In the genomic region with DNA sequence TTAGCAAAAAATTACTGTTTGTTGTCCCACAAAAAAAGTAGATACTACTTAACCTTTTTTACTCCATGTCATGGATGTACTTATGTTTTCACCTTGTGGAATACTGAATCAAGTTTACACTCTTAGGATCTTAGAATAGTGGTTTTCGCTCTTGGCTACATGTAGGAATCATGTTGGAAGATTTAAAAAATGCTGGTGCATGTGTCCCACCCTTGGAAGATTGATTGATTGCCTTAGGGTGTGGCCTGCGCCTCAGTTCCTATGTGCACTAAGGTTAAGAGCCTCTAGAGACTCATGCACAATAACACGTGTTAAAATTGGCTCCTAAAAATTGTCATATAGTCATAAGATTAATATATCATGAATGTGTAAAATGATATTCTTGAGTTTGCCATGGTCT, we compare ENCODE assay signal across 28 cellular contexts. TPM values are rescaled to one million over a fixed set of nuclear protein-coding genes. Genes with fewer than 3 reads are reported as not detected.
DNase-seq lines count a peak whose midpoint lies in the region; ATAC-seq and TF ChIP-seq lines count a peak whose summit lies in the region.
"Had no signal": no experiment of that assay in that cellular context is flagged by ENCODE, and none has a peak within 500 bp of the region (broad histone marks: within the 10 kb centered on the region; RNA-seq: fewer than 3 reads in every experiment).

No MANE protein-coding gene starts in this region.

- H3F3A ChIP-seq in SU-DHL-6 (ENCODE audit: insufficient read depth): peaks cover 16% of the 10 kb centered on the region; the same call in 1 of the 2 replicates

- peaks cover 6% of the 10 kb centered on the region; the same call in 1 of the 2 replicates for H4K20me1 ChIP-seq in SU-DHL-6 (ENCODE audit: low read depth, low read length)

- intact Hi-C loops in psoas muscle (cut with DNase I): no loop called here

- POLR2A ChIA-PET in HEK293 (lab: Yijun Ruan, JAX): no interaction called here

- 68 to 77% (median 72%) methylated on average over 3 of the region's 3 CpGs for WGBS in psoas muscle, 3 donors

- DNase-seq in GF-D8 (lab: John Stamatoyannopoulos, UW) (no peak), psoas muscle (no peak), pons (ENCODE audit: low spot score) (no peak), NCI-H446 treated with DMSO at 0.1 percent for 48 hours (lab: John Stamatoyannopoulos, UW) (no peak)
- DNase-seq: CD8-positive, alpha-beta T cell; DMS79 treated with DMSO at 0.1 percent for 48 hours; GM23248; HCEC 1CT; Kasumi-1; MV-4-11; NCI-H1105; NCI-H1436 treated with DMSO at 0.1 percent for 48 hours; NCI-H187 treated with DMSO at 0.1 percent for 48 hours; NCI-H2171 treated with DMSO at 0.1 percent for 48 hours; NCI-H345; NCI-H524; NCI-H748 treated with DMSO at 0.1 percent for 48 hours; NK-92 treated with Interleukin-12 subunit alpha and Interleukin-12 subunit beta, amount 100 ng/mL, for 24 hours; PC-9; SJCRH30 had no signal

- H3K79me2 ChIP-seq in SU-DHL-6 (ENCODE audit: insufficient read depth, low read length): peaks cover 100% of the 10 kb centered on the region

- H3K4me2 ChIP-seq in SU-DHL-6 (ENCODE audit: low read depth, low read length, poor library complexity, severe bottlenecking): peak overlapping the region; percentile 91
- H3K4me2 ChIP-seq: PC-9 had no signal

- ATAC-seq in psoas muscle: no peak
- ATAC-seq: CD8-positive, alpha-beta T cell; HepG2; Right ventricle myocardium inferior; SK-N-SH treated with all-trans-retinoic acid at 6 μM for 48 hours had no signal

- H3K9ac ChIP-seq in SU-DHL-6 (ENCODE audit: low read length): peak overlapping the region; percentile 53; the same call in 1 of the 2 replicates
- no peak overlapping the region for H3K9ac ChIP-seq in iPS-18a (ENCODE audit: low read length)
- H3K9ac ChIP-seq: GM23248 had no signal

- H3K9me3 ChIP-seq in HEK293 (ENCODE audit: control insufficient read depth, insufficient read depth, low read depth, low read length) (no peaks in the 10 kb centered on the region), SU-DHL-6 (ENCODE audit: insufficient read depth, low read length) (no peaks in the 10 kb centered on the region), iPS-18a (ENCODE audit: control insufficient read depth, low read depth, low read length) (no peaks in the 10 kb centered on the region), psoas muscle (no peaks in the 10 kb centered on the region)
- H3K9me3 ChIP-seq: SJCRH30 had no signal

- H3K9me2 ChIP-seq in SU-DHL-6 (replicated peaks; ENCODE audit: insufficient read depth, low read length): no peaks in the 10 kb centered on the region

- peaks cover 14% of the 10 kb centered on the region; the same call in 1 of the 2 replicates for H3K4me1 ChIP-seq in HEK293 (ENCODE audit: control insufficient read depth, insufficient read depth, low read length)
- peaks cover 23% of the 10 kb centered on the region for H3K4me1 ChIP-seq in iPS-18a (ENCODE audit: control insufficient read depth, low read depth, low read length)
- peaks cover 5% of the 10 kb centered on the region for H3K4me1 ChIP-seq in psoas muscle
- H3K4me1 ChIP-seq: SJCRH30 had no signal

- H3K4me3 ChIP-seq in HEK293 (ENCODE audit: low read depth, low read length) (no peak overlapping the region), SU-DHL-6 (ENCODE audit: insufficient read depth, low read length, poor library complexity, severe bottlenecking) (no peak overlapping the region), iPS-18a (ENCODE audit: low read length) (no peak overlapping the region), psoas muscle (no peak overlapping the region)
- H3K4me3 ChIP-seq: GM23248, PC-9, SJCRH30 had no signal

- H2AFZ ChIP-seq in SU-DHL-6 (ENCODE audit: low read depth, low read length, severe bottlenecking): no peak overlapping the region
- H2AFZ ChIP-seq: GM23248, PC-9 had no signal

- H3K27me3 ChIP-seq in SU-DHL-6 (ENCODE audit: low read length): no peaks in the 10 kb centered on the region
- no peaks in the 10 kb centered on the region for H3K27me3 ChIP-seq in iPS-18a (ENCODE audit: control insufficient read depth, insufficient read depth, low read length)
- H3K27me3 ChIP-seq in psoas muscle (ENCODE audit: insufficient read depth in 3 of 3, low read length in 2 of 3): no peaks in the 10 kb centered on the region
- H3K27me3 ChIP-seq: SJCRH30 had no signal

- H3K36me3 ChIP-seq in HEK293 (ENCODE audit: control insufficient read depth in 2 of 2, insufficient read depth in 1 of 2, low read length in 2 of 2) (no peaks in the 10 kb centered on the region), SU-DHL-6 (ENCODE audit: low read length) (0 out of 2 replicates have a peak, but pooled peaks cover 2% of the 10 kb centered on the region), iPS-18a (ENCODE audit: control insufficient read depth, low read depth, low read length) (no peaks in the 10 kb centered on the region), psoas muscle (ENCODE audit: insufficient read depth in 1 of 2, low read depth in 1 of 2) (no peaks in the 10 kb centered on the region)
- H3K36me3 ChIP-seq: SJCRH30 had no signal

- H3K27ac ChIP-seq in HEK293 (ENCODE audit: extremely low read depth, low read depth, low read length) (no peak overlapping the region), SU-DHL-6 (ENCODE audit: low read depth, low read length) (peak overlapping the region; percentile 86), iPS-18a (ENCODE audit: low read length) (peak overlapping the region; percentile 30), psoas muscle (no peak overlapping the region)
- H3K27ac ChIP-seq: C4-2B, GM23248, HL-60, PC-9, SJCRH30 had no signal

- CTCF ChIA-PET in HEK293 (lab: Yijun Ruan, JAX): interaction anchor here (0.6 to 0.8 kb wide), 2 partner anchors 93 to 145 kb away, joined by 4 to 5 read pairs; no protein-coding TSS in a partner anchor

- TF ChIP-seq CTCF in HEK293 (tag by site-specific recombination; IDR thresholded peaks at IDR 0.05) (no peak), SU-DHL-6 (IDR thresholded peaks at IDR 0.05; ENCODE audit: insufficient read depth, low read length, poor library complexity, severe bottlenecking) (no peak), psoas muscle (IDR thresholded peaks at IDR 0.05) (no peak)

TF ChIP-seq in HEK293, 187 proteins besides CTCF, POLR2A, EP300 and RAD21:
- TF ChIP-seq EGR2 (tag by site-specific recombination; IDR thresholded peaks at IDR 0.05; ENCODE audit: low read depth) (no peak), ZNF366 (tag by site-specific recombination; conservative IDR thresholded peaks at IDR 0.05) (no peak), PRDM6 (tag by site-specific recombination; IDR thresholded peaks at IDR 0.05) (peak; percentile 63), MEIS1 (CRISPR knock-in tag; IDR thresholded peaks at IDR 0.05; ENCODE audit: borderline replicate concordance) (no peak), ZNF701 (tag by site-specific recombination; IDR thresholded peaks at IDR 0.05) (no peak)

RNA-seq across cellular contexts. Expression of gene HS2ST1, which starts 25.0 kb away (rescaled TPM):
- 10 to 100 TPM in 1 of 4 donors, 1 to 10 TPM in 3; 7.0 to 12.0 (median 9.7) TPM for total RNA-seq in psoas muscle
- polyA plus RNA-seq in psoas muscle: 1 to 10 TPM; 3.3 to 8.1 (median 5.2) TPM

RNA-seq across cellular contexts. Expression of gene SELENOF, which starts 25.5 kb away (rescaled TPM):
- total RNA-seq in psoas muscle: 10 to 100 TPM; 56.4 to 67.6 (median 61.0) TPM
- 10 to 100 TPM; 56.2 to 91.4 (median 75.2) TPM for polyA plus RNA-seq in psoas muscle

Comparison
In these comparisons a context has a peak if more than half of its experiments do, and no peak if none do; other contexts are left out.
1. H3K27ac ChIP-seq: peak in SU-DHL-6 (single experiment) and iPS-18a (single experiment); none in HEK293 (single experiment) and psoas muscle (single experiment).